ENCODE assay signal across 9 cellular contexts in the genomic region with DNA sequence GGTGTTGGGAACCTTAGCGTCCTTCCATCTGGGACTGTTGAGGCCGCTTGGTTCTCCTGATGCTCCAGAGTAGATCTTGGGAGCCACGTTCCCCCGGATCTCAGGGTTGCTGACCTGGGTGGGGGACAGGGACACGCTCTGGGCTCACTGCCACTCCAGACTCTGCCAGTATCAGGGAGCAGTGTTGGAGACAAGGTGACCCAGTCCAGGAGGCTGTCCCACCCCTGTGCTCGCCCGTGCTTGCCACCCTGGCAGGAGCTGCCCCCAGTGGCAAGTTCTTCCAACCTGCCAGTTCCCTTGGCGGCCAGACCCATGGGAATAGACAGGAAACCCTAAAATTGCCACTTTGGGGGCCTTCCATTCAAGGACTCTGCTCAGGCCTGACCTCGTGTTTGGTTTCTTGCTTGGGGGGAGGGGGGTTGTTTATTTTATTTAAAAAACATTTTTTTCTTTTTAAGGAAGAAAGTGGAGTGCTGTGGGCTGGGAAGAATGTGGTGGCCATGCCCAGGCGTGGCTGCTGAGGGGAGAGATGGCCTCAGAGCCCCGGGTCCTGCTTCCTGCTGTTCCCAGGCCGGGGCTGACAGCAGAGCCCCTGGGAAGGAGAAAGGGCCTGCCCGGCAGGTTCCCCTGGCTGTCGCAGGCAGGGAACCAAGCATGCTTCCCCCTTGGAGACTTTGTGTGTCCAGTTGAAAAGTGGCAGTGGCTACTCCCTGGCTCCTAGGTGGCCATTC. TPM values are rescaled to one million over a fixed set of nuclear protein-coding genes. Genes with fewer than 3 reads are reported as not detected.
A peak's percentile ranks its signal among the peaks of the same experiment; 100 is the strongest.
DNase-seq lines count a peak whose midpoint lies in the region; ATAC-seq and TF ChIP-seq lines count a peak whose summit lies in the region.
"Had no signal": no experiment of that assay in that cellular context is flagged by ENCODE, and none has a peak within 500 bp of the region (broad histone marks: within the 10 kb centered on the region; RNA-seq: fewer than 3 reads in every experiment).

No MANE protein-coding gene starts in this region.

- no peaks in the 10 kb centered on the region for H3K9me3 Mint-ChIP-seq in chondrocyte (ENCODE audit: low read depth)
- no peaks in the 10 kb centered on the region for H3K9me3 Mint-ChIP-seq in natural killer cell

- ATAC-seq in natural killer cell (no peak), GM21390 (IDR thresholded peaks at IDR 0.05; ENCODE audit: unreplicated experiment) (no peak)

- H4K20me1 ChIP-seq in Karpas-422 (ENCODE audit: insufficient read depth, low read depth, low read length) = peaks cover 7% of the 10 kb centered on the region; the same call in 1 of the 2 replicates

- H3K9me2 ChIP-seq in Karpas-422 (replicated peaks; ENCODE audit: insufficient read depth, low read length) = no peaks in the 10 kb centered on the region

- no peaks in the 10 kb centered on the region for H3K36me3 Mint-ChIP-seq in chondrocyte (ENCODE audit: low read depth)
- H3K36me3 Mint-ChIP-seq in natural killer cell = no peaks in the 10 kb centered on the region

- H3K27ac Mint-ChIP-seq in chondrocyte (ENCODE audit: unreplicated experiment) (peak overlapping the region; percentile 17), natural killer cell (peak overlapping the region; percentile 96 to 97)

- H3K36me3 ChIP-seq in BE2C = peaks cover 17% of the 10 kb centered on the region
- H3K36me3 ChIP-seq in Karpas-422 (ENCODE audit: insufficient read depth, low read length) = peaks cover 11% of the 10 kb centered on the region; the same call in 1 of the 2 replicates

- H2AFZ ChIP-seq in Karpas-422 (ENCODE audit: low read length) = no peak overlapping the region

- no peaks in the 10 kb centered on the region for H3K27me3 Mint-ChIP-seq in chondrocyte (ENCODE audit: low read depth)
- no peaks in the 10 kb centered on the region for H3K27me3 Mint-ChIP-seq in natural killer cell (ENCODE audit: low read depth in 2 of 2)

- H3K4me2 ChIP-seq in Karpas-422 (ENCODE audit: low read depth, low read length, poor library complexity, severe bottlenecking) = peak overlapping the region; percentile 86

- peak; percentile 6 for DNase-seq in BE2C
- DNase-seq in Karpas-422 = peak; percentile 83
- DNase-seq in chondrocyte (ENCODE audit: low spot score) = peak; percentile 63
- no peak for DNase-seq in natural killer cell
- no peak for DNase-seq in OCI-M1 (lab: John Stamatoyannopoulos, UW)
- no peak for DNase-seq in activated CD4-positive, CD25-positive, alpha-beta regulatory T cell (lab: John Stamatoyannopoulos, UW)
- DNase-seq in NCI-H345 (lab: John Stamatoyannopoulos, UW) = no peak
- DNase-seq: NCI-H446 had no signal

- intact Hi-C loops in natural killer cell (cut with micrococcal nuclease) = no loop called here

- no peaks in the 10 kb centered on the region for H3K9me3 ChIP-seq in BE2C
- H3K9me3 ChIP-seq in Karpas-422 (ENCODE audit: low read length) = no peaks in the 10 kb centered on the region

- H3K27me3 ChIP-seq in BE2C = no peaks in the 10 kb centered on the region
- no peaks in the 10 kb centered on the region for H3K27me3 ChIP-seq in Karpas-422 (ENCODE audit: low read length)

- TF ChIP-seq CTCF in BE2C (IDR thresholded peaks at IDR 0.05; ENCODE audit: low read depth, low read length) (no peak), chondrocyte (IDR thresholded peaks at IDR 0.05) (no peak), natural killer cell (IDR thresholded peaks at IDR 0.05) (no peak)

- H3K79me2 ChIP-seq in Karpas-422 (ENCODE audit: low read length) = peaks cover 95% of the 10 kb centered on the region

- peak overlapping the region; percentile 89 for H3K9ac ChIP-seq in Karpas-422 (ENCODE audit: low read length)

- H3K4me3 Mint-ChIP-seq in chondrocyte (ENCODE audit: unreplicated experiment) (no peak overlapping the region), natural killer cell (peak overlapping the region; percentile 97)

- H3K4me1 ChIP-seq in BE2C = peaks cover 50% of the 10 kb centered on the region
- H3K4me1 ChIP-seq in Karpas-422 (ENCODE audit: low read length) = peaks cover 98% of the 10 kb centered on the region

- H3K4me1 Mint-ChIP-seq in chondrocyte (ENCODE audit: low read depth) = peaks cover 55% of the 10 kb centered on the region
- H3K4me1 Mint-ChIP-seq in natural killer cell = peaks cover 78 to 83% of the 10 kb centered on the region in 2 donors

- H3K4me3 ChIP-seq in BE2C (ENCODE audit: low read depth, low read length) = no peak overlapping the region
- H3K4me3 ChIP-seq in Karpas-422 (ENCODE audit: low read length) = peak overlapping the region; percentile 87

- H3K27ac ChIP-seq in Karpas-422 (ENCODE audit: low read length) = peak overlapping the region; percentile 96

RNA-seq across cellular contexts. Expression of a gene that starts 7.2 kb away (rescaled TPM):
- polyA plus RNA-seq in BE2C (2012; ENCODE audit: insufficient read depth, insufficient read length, low read depth) = 272 TPM
- 94.7 and 190 TPM in 2 replicates for total RNA-seq in Karpas-422 (2014; rRNA removed; shearing (Covaris generic); ENCODE audit: low replicate concordance)
- total RNA-seq in chondrocyte = 34.0 to 38.3 TPM (median 36.1 TPM) in 3 replicates
- total RNA-seq in natural killer cell = 100 to 1,000 TPM; 390 to 482 (median 441) TPM

RNA-seq across cellular contexts. Expression of a gene that starts 15.7 kb away (rescaled TPM):
- 133 TPM for polyA plus RNA-seq in BE2C (2012; ENCODE audit: insufficient read depth, insufficient read length, low read depth)
- total RNA-seq in Karpas-422 (2014; rRNA removed; shearing (Covaris generic); ENCODE audit: low replicate concordance) = 31.3 and 91.8 TPM in 2 replicates
- total RNA-seq in chondrocyte = 40.0 to 51.8 TPM (median 47.8 TPM) in 3 replicates
- total RNA-seq in natural killer cell = 100 to 1,000 TPM; 212 to 316 (median 231) TPM

RNA-seq across cellular contexts. Expression of a gene that starts 29.9 kb away (rescaled TPM):
- polyA plus RNA-seq in BE2C (2012; ENCODE audit: insufficient read depth, insufficient read length, low read depth) = 3.9 TPM
- total RNA-seq in Karpas-422 (2014; rRNA removed; shearing (Covaris generic); ENCODE audit: low replicate concordance) = 0.61 and 0.82 TPM in 2 replicates
- total RNA-seq in chondrocyte = 19.8 to 30.0 TPM (median 28.4 TPM) in 3 replicates
- 10 to 100 TPM; 34.3 to 42.7 (median 38.1) TPM for total RNA-seq in natural killer cell

Comparison
In these comparisons a context has a peak if more than half of its experiments do, and no peak if none do; other contexts are left out.
1. DNase-seq: peak in BE2C (single experiment), Karpas-422 (single experiment) and chondrocyte (single experiment); none in natural killer cell (single experiment), OCI-M1 (single experiment), activated CD4-positive, CD25-positive, alpha-beta regulatory T cell (0 of 4) and NCI-H345 (single experiment).
2. RNA of a gene that starts 29.9 kb away (total RNA-seq): 34.3 to 42.7 TPM in natural killer cell and 19.8 to 30.0 TPM in chondrocyte; 0.61 to 0.82 TPM in Karpas-422; every median in the first group is over 10 times any median in the second.